ENCODE assay signal across 1 cellular context in genomic region chr1:201636581-201636980, GRCh38.
A peak's percentile ranks its signal among the peaks of the same experiment; 100 is the strongest.
TF ChIP-seq lines count a peak whose summit lies in the region.

No MANE protein-coding gene starts in this region.

TF ChIP-seq in IMR-90, 13 proteins besides CTCF, POLR2A, EP300 and RAD21 (continued from another document):
- no peak for TF ChIP-seq USF2 (IDR thresholded peaks at IDR 0.05; ENCODE audit: low read depth, low read length)
- no peak for TF ChIP-seq RFX5 (IDR thresholded peaks at IDR 0.05; ENCODE audit: low read depth, low read length)
- peak; percentile 84 for TF ChIP-seq CEBPB (IDR thresholded peaks at IDR 0.05; ENCODE audit: low read depth, low read length)
